In the genomic region with DNA sequence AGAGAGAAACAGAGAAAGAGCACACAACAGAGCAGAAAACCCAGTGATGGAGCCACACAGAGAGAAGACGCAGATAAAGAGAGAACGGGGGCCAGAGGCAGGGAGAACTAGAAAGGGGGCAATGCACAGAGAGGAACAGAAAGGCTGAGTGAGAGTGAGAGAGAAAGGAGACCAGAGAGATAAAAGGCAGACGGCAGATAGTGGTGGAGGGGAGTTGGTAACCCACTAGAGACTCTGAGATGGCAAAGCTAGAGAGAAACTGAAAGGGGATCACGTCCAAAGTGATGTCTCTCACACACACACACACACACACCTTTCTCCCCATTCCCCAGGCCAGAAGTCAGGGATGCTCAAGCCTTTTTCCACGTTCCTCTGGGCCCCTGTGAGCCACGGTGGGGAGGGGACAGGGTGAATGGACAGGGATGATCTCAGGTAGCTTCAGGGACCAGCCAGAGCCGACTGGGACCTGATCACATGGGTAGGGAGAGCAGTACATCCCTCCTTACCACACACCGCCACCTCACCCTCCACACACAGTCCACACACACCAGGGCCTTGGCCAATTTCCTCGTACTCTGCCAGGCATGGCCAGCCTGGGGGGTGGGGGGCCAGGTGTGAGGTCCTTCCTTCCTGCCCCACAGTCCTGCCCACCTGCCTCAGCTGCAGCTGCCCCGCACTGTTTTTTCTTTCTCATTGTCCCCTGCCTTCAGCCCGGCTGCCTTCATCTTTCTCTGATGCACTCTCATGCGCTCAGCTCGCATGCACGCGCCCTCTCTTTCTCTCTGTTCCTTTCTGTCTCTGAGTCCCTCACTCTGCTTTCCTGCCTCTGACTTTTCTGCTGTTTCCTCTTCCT, we compare ENCODE assay signal across 10 cellular contexts. TPM values are rescaled to one million over a fixed set of nuclear protein-coding genes. Genes with fewer than 3 reads are reported as not detected.
DNase-seq lines count a peak whose midpoint lies in the region; ATAC-seq lines count a peak whose summit lies in the region.
"Had no signal": no experiment of that assay in that cellular context is flagged by ENCODE, and none has a peak within 500 bp of the region (broad histone marks: within the 10 kb centered on the region; RNA-seq: fewer than 3 reads in every experiment).

No MANE protein-coding gene starts in this region.

- intact Hi-C loops in activated T-helper 2 cell treated with anti-CD3 and anti-CD28 coated beads, Interferon-gamma antibody, Interleukin-2, Interleukin-4, amounts not matched to agents 10 μg/mL and 5 μg/mL and 100 μg/mL, durations not matched to agents 14 hours and 24 hours and 36 hours (cut with micrococcal nuclease), result no loop called here

- DNase-seq in activated T-cell treated with anti-CD3 and anti-CD28 coated beads, Interleukin-2, amount 50 U/mL, for 24 hours, result peak; percentile 31
- DNase-seq in activated T-cell treated with anti-CD3 and anti-CD28 coated beads, Interleukin-2, amount 50 U/mL, for 48 hours, result no peak
- DNase-seq in NCI-H146 treated with DMSO at 0.1 percent for 48 hours (lab: John Stamatoyannopoulos, UW; ENCODE audit: unreplicated experiment) (peak; percentile 70), GF-D8 (lab: John Stamatoyannopoulos, UW) (no peak), NCI-H526 treated with DMSO at 0.1 percent for 48 hours (lab: John Stamatoyannopoulos, UW) (no peak)
- DNase-seq in activated T-helper 2 cell treated with anti-CD3 and anti-CD28 coated beads, Interferon-gamma antibody, Interleukin-2, Interleukin-4, amounts not matched to agents 10 μg/mL and 5 μg/mL and 100 μg/mL, durations not matched to agents 14 hours and 24 hours and 36 hours (ENCODE audit: low spot score), result no peak
- DNase-seq in effector CD4-positive, alpha-beta T cell, result no peak
- DNase-seq: activated CD8-positive, alpha-beta memory T cell treated with anti-CD3 and anti-CD28 coated beads, Interleukin-2, amount 50 U/mL, for 48 hours; NCI-H226 had no signal

- peak overlapping the region; percentile 10 for H3K27ac Mint-ChIP-seq in activated T-cell treated with anti-CD3 and anti-CD28 coated beads, Interleukin-2, amount 50 U/mL, for 24 hours
- H3K27ac Mint-ChIP-seq in activated T-helper 2 cell treated with anti-CD3 and anti-CD28 coated beads, Interferon-gamma antibody, Interleukin-2, Interleukin-4, amounts not matched to agents 10 μg/mL and 5 μg/mL and 100 μg/mL, durations not matched to agents 14 hours and 24 hours and 36 hours, result peak overlapping the region; percentile 3
- peak overlapping the region; percentile 72 for H3K27ac Mint-ChIP-seq in stimulated activated memory B cell treated with anti-CD40 and anti-IgM and Interleukin-4, amounts not matched to agents 10 μg/mL and 1 μg/mL and 100 μg/mL, for 72 hours

- no peak overlapping the region for H3K4me3 Mint-ChIP-seq in activated T-cell treated with anti-CD3 and anti-CD28 coated beads, Interleukin-2, amount 50 U/mL, for 24 hours
- peak overlapping the region; percentile 3 for H3K4me3 Mint-ChIP-seq in activated T-helper 2 cell treated with anti-CD3 and anti-CD28 coated beads, Interferon-gamma antibody, Interleukin-2, Interleukin-4, amounts not matched to agents 10 μg/mL and 5 μg/mL and 100 μg/mL, durations not matched to agents 14 hours and 24 hours and 36 hours (ENCODE audit: low read depth)
- H3K4me3 Mint-ChIP-seq in stimulated activated memory B cell treated with anti-CD40 and anti-IgM and Interleukin-4, amounts not matched to agents 10 μg/mL and 1 μg/mL and 100 μg/mL, for 72 hours, result peak overlapping the region; percentile 44

- H3K4me1 Mint-ChIP-seq in activated T-cell treated with anti-CD3 and anti-CD28 coated beads, Interleukin-2, amount 50 U/mL, for 24 hours (ENCODE audit: low read depth), result peaks cover 13% of the 10 kb centered on the region
- H3K4me1 Mint-ChIP-seq in activated T-helper 2 cell treated with anti-CD3 and anti-CD28 coated beads, Interferon-gamma antibody, Interleukin-2, Interleukin-4, amounts not matched to agents 10 μg/mL and 5 μg/mL and 100 μg/mL, durations not matched to agents 14 hours and 24 hours and 36 hours (ENCODE audit: low read depth), result peaks cover 12% of the 10 kb centered on the region
- H3K4me1 Mint-ChIP-seq in stimulated activated memory B cell treated with anti-CD40 and anti-IgM and Interleukin-4, amounts not matched to agents 10 μg/mL and 1 μg/mL and 100 μg/mL, for 72 hours, result peaks cover 25% of the 10 kb centered on the region

- H3K36me3 Mint-ChIP-seq in activated T-cell treated with anti-CD3 and anti-CD28 coated beads, Interleukin-2, amount 50 U/mL, for 24 hours (ENCODE audit: low read depth), result no peaks in the 10 kb centered on the region
- H3K36me3 Mint-ChIP-seq in activated T-helper 2 cell treated with anti-CD3 and anti-CD28 coated beads, Interferon-gamma antibody, Interleukin-2, Interleukin-4, amounts not matched to agents 10 μg/mL and 5 μg/mL and 100 μg/mL, durations not matched to agents 14 hours and 24 hours and 36 hours (ENCODE audit: low read depth), result no peaks in the 10 kb centered on the region
- H3K36me3 Mint-ChIP-seq in stimulated activated memory B cell treated with anti-CD40 and anti-IgM and Interleukin-4, amounts not matched to agents 10 μg/mL and 1 μg/mL and 100 μg/mL, for 72 hours, result peaks cover 5% of the 10 kb centered on the region

- ATAC-seq in stimulated activated memory B cell treated with anti-CD40 and anti-IgM and Interleukin-4, amounts not matched to agents 10 μg/mL and 1 μg/mL and 100 μg/mL, for 72 hours, result peak; percentile 80

- H3K27me3 Mint-ChIP-seq in activated T-cell treated with anti-CD3 and anti-CD28 coated beads, Interleukin-2, amount 50 U/mL, for 24 hours, result no peaks in the 10 kb centered on the region
- H3K27me3 Mint-ChIP-seq in activated T-helper 2 cell treated with anti-CD3 and anti-CD28 coated beads, Interferon-gamma antibody, Interleukin-2, Interleukin-4, amounts not matched to agents 10 μg/mL and 5 μg/mL and 100 μg/mL, durations not matched to agents 14 hours and 24 hours and 36 hours (ENCODE audit: low read depth), result peaks cover 17% of the 10 kb centered on the region
- H3K27me3 Mint-ChIP-seq in stimulated activated memory B cell treated with anti-CD40 and anti-IgM and Interleukin-4, amounts not matched to agents 10 μg/mL and 1 μg/mL and 100 μg/mL, for 72 hours, result no peaks in the 10 kb centered on the region

- no peaks in the 10 kb centered on the region for H3K9me3 Mint-ChIP-seq in activated T-cell treated with anti-CD3 and anti-CD28 coated beads, Interleukin-2, amount 50 U/mL, for 24 hours
- H3K9me3 Mint-ChIP-seq in activated T-helper 2 cell treated with anti-CD3 and anti-CD28 coated beads, Interferon-gamma antibody, Interleukin-2, Interleukin-4, amounts not matched to agents 10 μg/mL and 5 μg/mL and 100 μg/mL, durations not matched to agents 14 hours and 24 hours and 36 hours, result no peaks in the 10 kb centered on the region
- no peaks in the 10 kb centered on the region for H3K9me3 Mint-ChIP-seq in stimulated activated memory B cell treated with anti-CD40 and anti-IgM and Interleukin-4, amounts not matched to agents 10 μg/mL and 1 μg/mL and 100 μg/mL, for 72 hours

RNA-seq across cellular contexts. Expression of a gene that starts 22.5 kb away (rescaled TPM):
- 48.6 and 49.5 TPM in 2 replicates for total RNA-seq in activated T-helper 2 cell treated with anti-CD3 and anti-CD28 coated beads, Interferon-gamma antibody, Interleukin-2, Interleukin-4, amounts not matched to agents 10 μg/mL and 5 μg/mL and 100 μg/mL, durations not matched to agents 14 hours and 24 hours and 36 hours

Comparison
In these comparisons a context has a peak if more than half of its experiments do, and no peak if none do; other contexts are left out.
1. DNase-seq: peak in activated T-cell treated with anti-CD3 and anti-CD28 coated beads, Interleukin-2, amount 50 U/mL, for 24 hours (single experiment) and NCI-H146 treated with DMSO at 0.1 percent for 48 hours (single experiment); none in activated T-cell treated with anti-CD3 and anti-CD28 coated beads, Interleukin-2, amount 50 U/mL, for 48 hours (0 of 2), activated T-helper 2 cell treated with anti-CD3 and anti-CD28 coated beads, Interferon-gamma antibody, Interleukin-2, Interleukin-4, amounts not matched to agents 10 μg/mL and 5 μg/mL and 100 μg/mL, durations not matched to agents 14 hours and 24 hours and 36 hours (single experiment), GF-D8 (single experiment), effector CD4-positive, alpha-beta T cell (single experiment) and NCI-H526 treated with DMSO at 0.1 percent for 48 hours (single experiment).
2. H3K27ac Mint-ChIP-seq: peak in every context shown above with its lines; median percentile 72 in stimulated activated memory B cell treated with anti-CD40 and anti-IgM and Interleukin-4, amounts not matched to agents 10 μg/mL and 1 μg/mL and 100 μg/mL, for 72 hours; 10 in activated T-cell treated with anti-CD3 and anti-CD28 coated beads, Interleukin-2, amount 50 U/mL, for 24 hours; 3 in activated T-helper 2 cell treated with anti-CD3 and anti-CD28 coated beads, Interferon-gamma antibody, Interleukin-2, Interleukin-4, amounts not matched to agents 10 μg/mL and 5 μg/mL and 100 μg/mL, durations not matched to agents 14 hours and 24 hours and 36 hours.